In genomic region chr15:41416162-41416741, GRCh38 we compare ENCODE assay signal across 8 cellular contexts. TPM values are rescaled to one million over a fixed set of nuclear protein-coding genes. Genes with fewer than 3 reads are reported as not detected.
DNase-seq lines count a peak whose midpoint lies in the region; ATAC-seq and TF ChIP-seq lines count a peak whose summit lies in the region.

No MANE protein-coding gene starts in this region.

- no peaks in the 10 kb centered on the region for H3K27me3 ChIP-seq in CD4-positive, CD25-positive, alpha-beta regulatory T cell (ENCODE audit: control insufficient read depth, insufficient read depth, low read length)

- peaks cover 22% of the 10 kb centered on the region for H3K4me1 ChIP-seq in CD4-positive, CD25-positive, alpha-beta regulatory T cell (ENCODE audit: control insufficient read depth, insufficient read depth, low read length, poor library complexity, severe bottlenecking)
- H3K4me1 ChIP-seq in HEK293 (ENCODE audit: control insufficient read depth, insufficient read depth, low read length), result 0 out of 2 replicates have a peak, but pooled peaks cover 4% of the 10 kb centered on the region

- POLR2A ChIA-PET in HEK293 (lab: Yijun Ruan, JAX) (interaction anchor here (0.6 to 0.7 kb wide), 3 partner anchors 11 to 423 kb away, joined by 3 to 5 read pairs (median 4); partner anchors contain the start of gene PLA2G4B), WTC11 (lab: Charles Lee) (no interaction called here)

- intact Hi-C loops in left cardiac atrium (cut with DNase I), result no loop called here

- H3K9me3 Mint-ChIP-seq in CD4-positive, CD25-positive, alpha-beta regulatory T cell, result no peaks in the 10 kb centered on the region
- H3K9me3 Mint-ChIP-seq in WTC11, result no peaks in the 10 kb centered on the region

- ATAC-seq in CD4-positive, CD25-positive, alpha-beta regulatory T cell (ENCODE audit: low read depth in 2 of 2), result no peak
- peak; percentile 61; the same call in 1 of the 2 replicates for ATAC-seq in WTC11
- peak; percentile 7 to 20 for ATAC-seq in left cardiac atrium

- H3K36me3 ChIP-seq in CD4-positive, CD25-positive, alpha-beta regulatory T cell (ENCODE audit: control insufficient read depth, insufficient read depth, low read length), result no peaks in the 10 kb centered on the region
- no peaks in the 10 kb centered on the region for H3K36me3 ChIP-seq in HEK293 (ENCODE audit: control insufficient read depth in 2 of 2, insufficient read depth in 1 of 2, low read length in 2 of 2)

- TF ChIP-seq CTCF in HEK293 (tag by site-specific recombination; IDR thresholded peaks at IDR 0.05), result no peak
- no peak for TF ChIP-seq CTCF in WTC11 (IDR thresholded peaks at IDR 0.05)

- H3K4me3 ChIP-seq in CD4-positive, CD25-positive, alpha-beta regulatory T cell (ENCODE audit: low read depth, low read length), result peak overlapping the region; percentile 94
- H3K4me3 ChIP-seq in HEK293 (ENCODE audit: low read depth, low read length) (peak overlapping the region; percentile 59), skin epidermis (peak overlapping the region; percentile 51 to 99 (median 90))

- peak overlapping the region; percentile 96 to 97 (median 97) for H3K27ac Mint-ChIP-seq in CD4-positive, CD25-positive, alpha-beta regulatory T cell
- peak overlapping the region; percentile 79 for H3K27ac Mint-ChIP-seq in WTC11

- CTCF ChIA-PET in HEK293 (lab: Yijun Ruan, JAX), result no interaction called here
- CTCF ChIA-PET in WTC11 (lab: Charles Lee), result interaction anchor here (0.7 kb wide), 2 partner anchors 46 to 236 kb away, joined by 3 read pairs; no protein-coding TSS in a partner anchor

- H3K9me3 ChIP-seq in CD4-positive, CD25-positive, alpha-beta regulatory T cell (ENCODE audit: control insufficient read depth in 2 of 2, low read length in 2 of 2), result no peaks in the 10 kb centered on the region
- H3K9me3 ChIP-seq in HEK293 (ENCODE audit: control insufficient read depth, insufficient read depth, low read depth, low read length), result no peaks in the 10 kb centered on the region

- no peak for DNase-seq in CD4-positive, CD25-positive, alpha-beta regulatory T cell
- DNase-seq in WTC11 (ENCODE audit: low spot score), result no peak
- no peak for DNase-seq in left cardiac atrium
- no peak for DNase-seq in stimulated activated CD4-positive, alpha-beta T cell treated with anti-CD3 and anti-CD28 coated beads, Interleukin-12 subunit alpha, Interleukin-12 subunit beta, amount 100 ng/mL, for 4 hours
- DNase-seq in HCEC 1CT, result no peak
- no peak for DNase-seq in glomerular visceral epithelial cell (ENCODE audit: extremely low spot score)

- peak overlapping the region; percentile 71 for H3K27ac ChIP-seq in CD4-positive, CD25-positive, alpha-beta regulatory T cell (ENCODE audit: insufficient read depth, low read length, poor library complexity, severe bottlenecking)
- peak overlapping the region; percentile 33; the same call in 1 of the 2 replicates for H3K27ac ChIP-seq in HEK293 (ENCODE audit: extremely low read depth, low read depth, low read length)
- peak overlapping the region; percentile 27 to 96 (median 90) for H3K27ac ChIP-seq in skin epidermis

- H3K4me1 Mint-ChIP-seq in CD4-positive, CD25-positive, alpha-beta regulatory T cell, result peaks cover 30 to 50% (median 41%) of the 10 kb centered on the region in 4 donors
- peaks cover 26% of the 10 kb centered on the region for H3K4me1 Mint-ChIP-seq in WTC11

- H3K27me3 Mint-ChIP-seq in CD4-positive, CD25-positive, alpha-beta regulatory T cell, result no peaks in the 10 kb centered on the region
- no peaks in the 10 kb centered on the region; the same call in 1 of the 2 replicates for H3K27me3 Mint-ChIP-seq in WTC11 (ENCODE audit: low read depth)

- peak overlapping the region; percentile 96 to 99 (median 96) for H3K4me3 Mint-ChIP-seq in CD4-positive, CD25-positive, alpha-beta regulatory T cell
- H3K4me3 Mint-ChIP-seq in WTC11, result peak overlapping the region; percentile 93

- peaks cover 4% of the 10 kb centered on the region for H3K36me3 Mint-ChIP-seq in CD4-positive, CD25-positive, alpha-beta regulatory T cell
- H3K36me3 Mint-ChIP-seq in WTC11, result no peaks in the 10 kb centered on the region

TF ChIP-seq in HEK293, 187 proteins besides CTCF, POLR2A, EP300 and RAD21 (continues in another document):
- TF ChIP-seq ZNF654 (tag by site-specific recombination; IDR thresholded peaks at IDR 0.05; ENCODE audit: low read depth) (no peak), GFI1B (tag by site-specific recombination; IDR thresholded peaks at IDR 0.05) (no peak), AEBP2 (tag by site-specific recombination; IDR thresholded peaks at IDR 0.05; ENCODE audit: borderline replicate concordance) (no peak), ZNF19 (tag by site-specific recombination; IDR thresholded peaks at IDR 0.05; ENCODE audit: low read depth) (no peak), ZNF645 (tag by site-specific recombination; IDR thresholded peaks at IDR 0.05) (no peak), ZNF571 (tag by site-specific recombination; IDR thresholded peaks at IDR 0.05) (no peak), ZNF335 (tag by site-specific recombination; conservative IDR thresholded peaks at IDR 0.05) (peak; percentile 31), ZNF558 (tag by site-specific recombination; IDR thresholded peaks at IDR 0.05) (no peak), OSR2 (tag by site-specific recombination; IDR thresholded peaks at IDR 0.05) (no peak), ZNF792 (tag by site-specific recombination; IDR thresholded peaks at IDR 0.05) (no peak), ZBTB48 (tag by site-specific recombination; IDR thresholded peaks at IDR 0.05) (0 out of 2 replicates have a peak, but pooled peaks have one; percentile 13)

TF ChIP-seq in WTC11, 78 proteins besides CTCF, POLR2A, EP300 and RAD21:
- TF ChIP-seq NR2C2 (CRISPR knock-in tag; IDR thresholded peaks at IDR 0.05) (no peak), GTF2I (CRISPR knock-in tag; conservative IDR thresholded peaks at IDR 0.05) (0 out of 2 replicates have a peak, but pooled peaks have one; percentile 7), HMGXB4 (CRISPR knock-in tag; IDR thresholded peaks at IDR 0.05) (0 out of 2 replicates have a peak, but pooled peaks have one; percentile 13), FOXP4 (CRISPR knock-in tag; IDR thresholded peaks at IDR 0.05) (no peak), ZNF423 (CRISPR knock-in tag; IDR thresholded peaks at IDR 0.05) (no peak)

RNA-seq across cellular contexts. Expression of gene RTF1, which starts 0.6 kb away (rescaled TPM):
- 51.5 TPM for total RNA-seq in CD4-positive, CD25-positive, alpha-beta regulatory T cell
- 10 to 100 TPM; 14.8 to 23.6 (median 18.7) TPM for polyA plus RNA-seq in CD4-positive, CD25-positive, alpha-beta regulatory T cell
- total RNA-seq in WTC11 (2021) (49.1 to 53.3 TPM (median 52.3 TPM) in 3 replicates), left cardiac atrium (10 to 100 TPM; 18.2 to 23.5 TPM)

RNA-seq across cellular contexts. Expression of gene NDUFAF1, which starts 14.0 kb away (rescaled TPM):
- total RNA-seq in CD4-positive, CD25-positive, alpha-beta regulatory T cell, result 7.1 TPM
- 10 to 100 TPM; 20.7 to 31.4 (median 27.7) TPM for polyA plus RNA-seq in CD4-positive, CD25-positive, alpha-beta regulatory T cell
- total RNA-seq in WTC11 (2021), result 15.9 to 18.1 TPM (median 16.5 TPM) in 3 replicates
- 10 to 100 TPM; 23.2 to 34.8 TPM for total RNA-seq in left cardiac atrium

Comparison
In these comparisons a context has a peak if more than half of its experiments do, and no peak if none do; other contexts are left out.
1. ATAC-seq: peak in WTC11 (single experiment) and left cardiac atrium (2 of 2); none in CD4-positive, CD25-positive, alpha-beta regulatory T cell (0 of 2).
2. H3K27ac ChIP-seq: peak in every context shown above with its lines; median percentile 90 in skin epidermis; 71 in CD4-positive, CD25-positive, alpha-beta regulatory T cell; 33 in HEK293.
3. Peak in every context shown above with its lines, with median percentiles within 50 percentile points of each other: H3K4me3 ChIP-seq.